Comparison of ENCODE assay signal across 28 cellular contexts in genomic region chrX:18360867-18361266, GRCh38. TPM values are rescaled to one million over a fixed set of nuclear protein-coding genes. Genes with fewer than 3 reads are reported as not detected.
DNase-seq lines count a peak whose midpoint lies in the region; ATAC-seq and TF ChIP-seq lines count a peak whose summit lies in the region.
"Had no signal": no experiment of that assay in that cellular context is flagged by ENCODE, and none has a peak within 500 bp of the region (broad histone marks: within the 10 kb centered on the region; RNA-seq: fewer than 3 reads in every experiment).

No MANE protein-coding gene starts in this region.

- no peaks in the 10 kb centered on the region for H3K79me1 ChIP-seq in mesendoderm (ENCODE audit: low read length)

- H3K9ac ChIP-seq in mesendoderm (ENCODE audit: low read length) = no peak overlapping the region

- TF ChIP-seq CTCF in MCF 10A (IDR thresholded peaks at IDR 0.05; ENCODE audit: unreplicated experiment) (no peak), breast epithelium (IDR thresholded peaks at IDR 0.05) (no peak), cardiac fibroblast (IDR thresholded peaks at IDR 0.05; ENCODE audit: low read depth, low read length) (no peak)

- H3K4me3 Mint-ChIP-seq in MCF 10A (ENCODE audit: unreplicated experiment) = no peak overlapping the region
- H3K4me3 Mint-ChIP-seq: activated naive CD4-positive, alpha-beta T cell treated with anti-CD3 and anti-CD28 coated beads, Interleukin-2, amount 10 ng/mL, durations not matched to agents 7 days and 5 days; activated T-helper 1 cell treated with anti-CD3 and anti-CD28 coated beads, Interleukin-12 subunit alpha, Interleukin-12 subunit beta, Interleukin-2, Interleukin-4 antibody, amounts not matched to agents 30 ng/mL and 10 ng/mL and 1 ng/mL, durations not matched to agents 14 hours and 24 hours and 36 hours; B cell; CD8-positive, alpha-beta T cell; H9; mesothelial cell of epicardium; naive thymus-derived CD4-positive, alpha-beta T cell; stimulated activated naive B cell treated with anti-CD40 and anti-IgM and Interleukin-4, amounts not matched to agents 10 μg/mL and 1 μg/mL and 100 μg/mL, for 72 hours had no signal

- peaks cover 21% of the 10 kb centered on the region for H3K27me3 Mint-ChIP-seq in MCF 10A (ENCODE audit: insufficient read depth, unreplicated experiment)

- no peak overlapping the region for H2BK120ac ChIP-seq in mesendoderm (ENCODE audit: low read depth, low read length)

- POLR2A ChIA-PET in MCF 10A (lab: Yijun Ruan, JAX) = no interaction called here

- H4K8ac ChIP-seq in mesendoderm (ENCODE audit: low read depth, low read length) = no peak overlapping the region

- H3K4me3 ChIP-seq in breast epithelium (no peak overlapping the region), cardiac fibroblast (replicated peaks in 1 of 2; ENCODE audit: low read depth in 2 of 2, low read length in 2 of 2) (no peak overlapping the region), mesendoderm (ENCODE audit: low read length) (no peak overlapping the region)
- H3K4me3 ChIP-seq: esophagus squamous epithelium, gastroesophageal sphincter, left lung, psoas muscle had no signal

- no peak overlapping the region for H2BK15ac ChIP-seq in mesendoderm (replicated peaks; ENCODE audit: low read depth)

- no peaks in the 10 kb centered on the region for H3K4me1 ChIP-seq in breast epithelium
- no peaks in the 10 kb centered on the region for H3K4me1 ChIP-seq in mesendoderm (ENCODE audit: control insufficient read depth, low read depth, low read length)
- H3K4me1 ChIP-seq: esophagus squamous epithelium, gastroesophageal sphincter, left lung, psoas muscle had no signal

- no peak for TF ChIP-seq POLR2A in breast epithelium (IDR thresholded peaks at IDR 0.05)

- no peak overlapping the region for H4K5ac ChIP-seq in mesendoderm (ENCODE audit: low read length)

- no CpG with 5 or more reads among the region's 4 CpGs for WGBS in mesendoderm (ENCODE audit: extremely low coverage, insufficient coverage, low lambda C conversion rate)

- H3K36me3 ChIP-seq in breast epithelium (no peaks in the 10 kb centered on the region), mesendoderm (ENCODE audit: control insufficient read depth, insufficient read depth, low read length) (no peaks in the 10 kb centered on the region)
- H3K36me3 ChIP-seq: esophagus squamous epithelium, gastroesophageal sphincter, left lung had no signal

- H3K27ac Mint-ChIP-seq in MCF 10A (ENCODE audit: low read depth, unreplicated experiment) = no peak overlapping the region
- H3K27ac Mint-ChIP-seq: activated naive CD4-positive, alpha-beta T cell treated with anti-CD3 and anti-CD28 coated beads, Interleukin-2, amount 10 ng/mL, durations not matched to agents 7 days and 5 days; activated T-helper 1 cell treated with anti-CD3 and anti-CD28 coated beads, Interleukin-12 subunit alpha, Interleukin-12 subunit beta, Interleukin-2, Interleukin-4 antibody, amounts not matched to agents 30 ng/mL and 10 ng/mL and 1 ng/mL, durations not matched to agents 14 hours and 24 hours and 36 hours; B cell; CD8-positive, alpha-beta T cell; H9; mesothelial cell of epicardium; naive thymus-derived CD4-positive, alpha-beta T cell; stimulated activated naive B cell treated with anti-CD40 and anti-IgM and Interleukin-4, amounts not matched to agents 10 μg/mL and 1 μg/mL and 100 μg/mL, for 72 hours had no signal

- H3K36me3 Mint-ChIP-seq in MCF 10A (ENCODE audit: insufficient read depth, unreplicated experiment) = no peaks in the 10 kb centered on the region
- H3K36me3 Mint-ChIP-seq: activated naive CD4-positive, alpha-beta T cell treated with anti-CD3 and anti-CD28 coated beads, Interleukin-2, amount 10 ng/mL, durations not matched to agents 7 days and 5 days; CD8-positive, alpha-beta T cell; mesothelial cell of epicardium; stimulated activated naive B cell treated with anti-CD40 and anti-IgM and Interleukin-4, amounts not matched to agents 10 μg/mL and 1 μg/mL and 100 μg/mL, for 72 hours had no signal

- H2AK5ac ChIP-seq in mesendoderm (ENCODE audit: low read length) = no peak overlapping the region

- no peak for ATAC-seq in GM18868 (IDR thresholded peaks at IDR 0.05; ENCODE audit: unreplicated experiment)
- ATAC-seq: CD8-positive, alpha-beta T cell; gastroesophageal sphincter; left lung; naive thymus-derived CD4-positive, alpha-beta T cell; Panc1; psoas muscle; stimulated activated naive B cell treated with anti-CD40 and anti-IgM and Interleukin-4, amounts not matched to agents 10 μg/mL and 1 μg/mL and 100 μg/mL, for 72 hours had no signal

- no TSS peak for BruUV-seq in MCF 10A (replicated peaks; lab: Mats Ljungman, UMichigan)

- no peak overlapping the region for H3K23ac ChIP-seq in mesendoderm (ENCODE audit: low read length)

- no peaks in the 10 kb centered on the region for H3K9me3 ChIP-seq in breast epithelium
- H3K9me3 ChIP-seq: esophagus squamous epithelium, gastroesophageal sphincter, left lung, psoas muscle had no signal

- CTCF ChIA-PET in MCF 10A (lab: Yijun Ruan, JAX) = interaction anchor here (1.2 kb wide), 1 partner anchor 9 kb away, joined by 3 read pairs; no protein-coding TSS in a partner anchor

- no peaks in the 10 kb centered on the region for H3K4me1 Mint-ChIP-seq in MCF 10A (ENCODE audit: insufficient read depth, unreplicated experiment)
- H3K4me1 Mint-ChIP-seq: activated naive CD4-positive, alpha-beta T cell treated with anti-CD3 and anti-CD28 coated beads, Interleukin-2, amount 10 ng/mL, durations not matched to agents 7 days and 5 days; B cell; H9; mesothelial cell of epicardium; naive thymus-derived CD4-positive, alpha-beta T cell; stimulated activated naive B cell treated with anti-CD40 and anti-IgM and Interleukin-4, amounts not matched to agents 10 μg/mL and 1 μg/mL and 100 μg/mL, for 72 hours had no signal

- H3K18ac ChIP-seq in mesendoderm (ENCODE audit: low read length) = no peak overlapping the region

- peaks cover 8% of the 10 kb centered on the region for H3K9me3 Mint-ChIP-seq in MCF 10A (ENCODE audit: unreplicated experiment)
- H3K9me3 Mint-ChIP-seq: activated naive CD4-positive, alpha-beta T cell treated with anti-CD3 and anti-CD28 coated beads, Interleukin-2, amount 10 ng/mL, durations not matched to agents 7 days and 5 days; activated T-helper 1 cell treated with anti-CD3 and anti-CD28 coated beads, Interleukin-12 subunit alpha, Interleukin-12 subunit beta, Interleukin-2, Interleukin-4 antibody, amounts not matched to agents 30 ng/mL and 10 ng/mL and 1 ng/mL, durations not matched to agents 14 hours and 24 hours and 36 hours; CD8-positive, alpha-beta T cell; naive thymus-derived CD4-positive, alpha-beta T cell; stimulated activated naive B cell treated with anti-CD40 and anti-IgM and Interleukin-4, amounts not matched to agents 10 μg/mL and 1 μg/mL and 100 μg/mL, for 72 hours had no signal

- no peak overlapping the region for H3K4ac ChIP-seq in mesendoderm (ENCODE audit: low read depth, low read length)

- DNase-seq in MCF 10A (ENCODE audit: unreplicated experiment) = peak; percentile 45
- DNase-seq in breast epithelium (ENCODE audit: low spot score in 2 of 2) = no peak
- DNase-seq in RKO (ENCODE audit: low spot score) = peak; percentile 65
- DNase-seq in cardiac fibroblast (ENCODE audit: low read depth in 2 of 2) = peak; percentile 2 to 37
- no peak for DNase-seq in NCI-H2227 (lab: John Stamatoyannopoulos, UW; ENCODE audit: unreplicated experiment)
- no peak for DNase-seq in NCI-H1092 (lab: John Stamatoyannopoulos, UW)
- no peak for DNase-seq in mesendoderm
- DNase-seq: 8988T; activated CD4-positive, alpha-beta T cell treated with anti-CD3 and anti-CD28 coated beads, Interleukin-2, amount 50 U/mL, for 4 hours; activated naive CD4-positive, alpha-beta T cell treated with anti-CD3 and anti-CD28 coated beads, Interleukin-2, amount 10 ng/mL, durations not matched to agents 7 days and 5 days; amniotic stem cell; CD8-positive, alpha-beta T cell; esophagus squamous epithelium; H9; left lung; naive thymus-derived CD4-positive, alpha-beta T cell; NCI-H1436; NCI-H2107; stimulated activated CD4-positive, alpha-beta T cell treated with anti-CD3 and anti-CD28 coated beads, Interleukin-15, amount 100 ng/mL, for 24 hours; stimulated activated naive B cell treated with anti-CD40 and anti-IgM and Interleukin-4, amounts not matched to agents 10 μg/mL and 1 μg/mL and 100 μg/mL, for 72 hours; T-helper 1 cell had no signal

- no peak overlapping the region for H2BK5ac ChIP-seq in mesendoderm (ENCODE audit: low read length)

- H3K27ac ChIP-seq in breast epithelium = no peak overlapping the region
- H3K27ac ChIP-seq in mesendoderm (ENCODE audit: low read depth, low read length) = no peak overlapping the region
- H3K27ac ChIP-seq: esophagus squamous epithelium, gastroesophageal sphincter, left lung, psoas muscle had no signal

- H3K56ac ChIP-seq in mesendoderm (ENCODE audit: low read length) = no peak overlapping the region

- H3K27me3 ChIP-seq in breast epithelium = peaks cover 0 to 15% of the 10 kb centered on the region in 2 donors
- H3K27me3 ChIP-seq in mesendoderm (ENCODE audit: insufficient read depth, low read length, poor library complexity) = no peaks in the 10 kb centered on the region
- H3K27me3 ChIP-seq: gastroesophageal sphincter had no signal

- no peaks in the 10 kb centered on the region for H3K79me2 ChIP-seq in mesendoderm (ENCODE audit: control insufficient read depth, insufficient read depth, low read length)

- intact Hi-C loops in MCF 10A (cut with micrococcal nuclease) (no loop called here), breast epithelium (cut with DNase I; ENCODE audit: low total_unique reads) (no loop called here)

- H3K4me2 ChIP-seq in mesendoderm (ENCODE audit: low read length) = no peak overlapping the region

RNA-seq across cellular contexts. Expression of gene SCML2, which starts 6.4 kb away (rescaled TPM):
- total RNA-seq in MCF 10A (2022) (3.2 and 3.5 TPM in 2 replicates), breast epithelium (1 to 10 TPM; 1.8 to 3.9 (median 1.8) TPM)
- 9.7 TPM for polyA plus RNA-seq in mesendoderm (2013, experiment 1 of 2)
- 9.5 TPM for polyA plus RNA-seq in mesendoderm (2013, experiment 2 of 2)

Comparison
In these comparisons a context has a peak if more than half of its experiments do, and no peak if none do; other contexts are left out.
1. DNase-seq: peak in MCF 10A (single experiment), RKO (single experiment) and cardiac fibroblast (2 of 2); none in breast epithelium (0 of 2), NCI-H2227 (single experiment), NCI-H1092 (single experiment) and mesendoderm (single experiment).